Comparison of ENCODE assay signal across 1 cellular context in the genomic region with DNA sequence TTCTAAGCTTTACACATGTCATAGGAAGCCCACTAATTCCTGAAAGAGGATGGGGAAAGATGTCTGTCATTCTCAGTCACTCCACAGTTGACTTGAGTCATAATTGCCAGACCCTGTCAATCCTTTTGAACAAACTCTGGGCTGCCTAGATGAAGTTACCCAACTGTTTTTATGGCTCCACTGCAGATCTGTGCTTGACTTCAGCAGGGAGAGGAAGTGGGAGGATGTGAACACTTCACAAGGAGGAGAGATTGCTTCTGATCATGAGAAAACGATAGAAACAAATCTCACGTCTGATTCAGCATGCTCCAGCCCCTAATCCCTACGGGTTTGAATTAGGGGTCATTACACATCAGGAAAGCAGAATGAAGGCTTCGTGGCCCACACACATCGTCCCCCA.
TF ChIP-seq lines count a peak whose summit lies in the region.

No MANE protein-coding gene starts in this region.

TF ChIP-seq in GM23338, 12 proteins besides CTCF, POLR2A, EP300 and RAD21 (continued from another document):
- TF ChIP-seq, protein P1, sequence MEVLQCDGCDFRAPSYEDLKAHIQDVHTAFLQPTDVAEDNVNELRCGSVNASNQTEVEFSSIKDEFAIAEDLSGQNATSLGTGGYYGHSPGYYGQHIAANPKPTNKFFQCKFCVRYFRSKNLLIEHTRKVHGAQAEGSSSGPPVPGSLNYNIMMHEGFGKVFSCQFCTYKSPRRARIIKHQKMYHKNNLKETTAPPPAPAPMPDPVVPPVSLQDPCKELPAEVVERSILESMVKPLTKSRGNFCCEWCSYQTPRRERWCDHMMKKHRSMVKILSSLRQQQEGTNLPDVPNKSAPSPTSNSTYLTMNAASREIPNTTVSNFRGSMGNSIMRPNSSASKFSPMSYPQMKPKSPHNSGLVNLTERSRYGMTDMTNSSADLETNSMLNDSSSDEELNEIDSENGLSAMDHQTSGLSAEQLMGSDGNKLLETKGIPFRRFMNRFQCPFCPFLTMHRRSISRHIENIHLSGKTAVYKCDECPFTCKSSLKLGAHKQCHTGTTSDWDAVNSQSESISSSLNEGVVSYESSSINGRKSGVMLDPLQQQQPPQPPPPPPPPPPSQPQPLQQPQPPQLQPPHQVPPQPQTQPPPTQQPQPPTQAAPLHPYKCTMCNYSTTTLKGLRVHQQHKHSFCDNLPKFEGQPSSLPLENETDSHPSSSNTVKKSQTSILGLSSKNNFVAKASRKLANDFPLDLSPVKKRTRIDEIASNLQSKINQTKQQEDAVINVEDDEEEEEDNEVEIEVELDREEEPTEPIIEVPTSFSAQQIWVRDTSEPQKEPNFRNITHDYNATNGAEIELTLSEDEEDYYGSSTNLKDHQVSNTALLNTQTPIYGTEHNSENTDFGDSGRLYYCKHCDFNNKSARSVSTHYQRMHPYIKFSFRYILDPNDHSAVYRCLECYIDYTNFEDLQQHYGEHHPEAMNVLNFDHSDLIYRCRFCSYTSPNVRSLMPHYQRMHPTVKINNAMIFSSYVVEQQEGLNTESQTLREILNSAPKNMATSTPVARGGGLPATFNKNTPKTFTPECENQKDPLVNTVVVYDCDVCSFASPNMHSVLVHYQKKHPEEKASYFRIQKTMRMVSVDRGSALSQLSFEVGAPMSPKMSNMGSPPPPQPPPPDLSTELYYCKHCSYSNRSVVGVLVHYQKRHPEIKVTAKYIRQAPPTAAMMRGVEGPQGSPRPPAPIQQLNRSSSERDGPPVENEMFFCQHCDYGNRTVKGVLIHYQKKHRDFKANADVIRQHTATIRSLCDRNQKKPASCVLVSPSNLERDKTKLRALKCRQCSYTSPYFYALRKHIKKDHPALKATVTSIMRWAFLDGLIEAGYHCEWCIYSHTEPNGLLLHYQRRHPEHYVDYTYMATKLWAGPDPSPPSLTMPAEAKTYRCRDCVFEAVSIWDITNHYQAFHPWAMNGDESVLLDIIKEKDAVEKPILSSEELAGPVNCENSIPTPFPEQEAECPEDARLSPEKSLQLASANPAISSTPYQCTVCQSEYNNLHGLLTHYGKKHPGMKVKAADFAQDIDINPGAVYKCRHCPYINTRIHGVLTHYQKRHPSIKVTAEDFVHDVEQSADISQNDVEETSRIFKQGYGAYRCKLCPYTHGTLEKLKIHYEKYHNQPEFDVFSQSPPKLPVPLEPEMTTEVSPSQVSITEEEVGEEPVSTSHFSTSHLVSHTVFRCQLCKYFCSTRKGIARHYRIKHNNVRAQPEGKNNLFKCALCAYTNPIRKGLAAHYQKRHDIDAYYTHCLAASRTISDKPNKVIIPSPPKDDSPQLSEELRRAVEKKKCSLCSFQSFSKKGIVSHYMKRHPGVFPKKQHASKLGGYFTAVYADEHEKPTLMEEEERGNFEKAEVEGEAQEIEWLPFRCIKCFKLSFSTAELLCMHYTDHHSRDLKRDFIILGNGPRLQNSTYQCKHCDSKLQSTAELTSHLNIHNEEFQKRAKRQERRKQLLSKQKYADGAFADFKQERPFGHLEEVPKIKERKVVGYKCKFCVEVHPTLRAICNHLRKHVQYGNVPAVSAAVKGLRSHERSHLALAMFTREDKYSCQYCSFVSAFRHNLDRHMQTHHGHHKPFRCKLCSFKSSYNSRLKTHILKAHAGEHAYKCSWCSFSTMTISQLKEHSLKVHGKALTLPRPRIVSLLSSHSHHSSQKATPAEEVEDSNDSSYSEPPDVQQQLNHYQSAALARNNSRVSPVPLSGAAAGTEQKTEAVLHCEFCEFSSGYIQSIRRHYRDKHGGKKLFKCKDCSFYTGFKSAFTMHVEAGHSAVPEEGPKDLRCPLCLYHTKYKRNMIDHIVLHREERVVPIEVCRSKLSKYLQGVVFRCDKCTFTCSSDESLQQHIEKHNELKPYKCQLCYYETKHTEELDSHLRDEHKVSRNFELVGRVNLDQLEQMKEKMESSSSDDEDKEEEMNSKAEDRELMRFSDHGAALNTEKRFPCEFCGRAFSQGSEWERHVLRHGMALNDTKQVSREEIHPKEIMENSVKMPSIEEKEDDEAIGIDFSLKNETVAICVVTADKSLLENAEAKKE (CRISPR knock-in tag; IDR thresholded peaks at IDR 0.05), result no peak
- no peak for TF ChIP-seq EZH2phosphoT487 (IDR thresholded peaks at IDR 0.05; ENCODE audit: unreplicated experiment)
- TF ChIP-seq JUNB (IDR thresholded peaks at IDR 0.05; ENCODE audit: unreplicated experiment), result no peak
- TF ChIP-seq CREB1 (CRISPR knock-in tag; IDR thresholded peaks at IDR 0.05; ENCODE audit: low read depth), result no peak
